Comparison of ENCODE assay signal across 21 cellular contexts in the genomic region with DNA sequence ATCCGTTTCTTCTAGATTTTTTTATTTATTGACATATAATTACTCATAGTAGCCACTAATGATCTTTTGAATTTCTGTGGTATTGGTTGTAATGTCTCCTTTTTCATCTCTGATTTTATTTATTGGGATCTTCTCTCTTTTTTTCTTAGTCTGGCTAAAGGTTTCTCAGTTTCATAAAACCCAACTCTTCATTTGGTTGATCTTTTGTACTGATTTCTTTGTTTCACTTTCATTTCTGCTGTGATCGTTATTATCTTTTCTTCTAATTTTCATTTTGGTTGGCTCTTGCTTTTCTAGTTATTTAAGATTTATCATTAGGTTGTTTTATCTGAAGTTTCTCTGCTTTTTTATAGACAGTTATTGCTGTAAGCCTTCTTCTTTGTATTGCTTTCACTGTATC.
A peak's percentile ranks its signal among the peaks of the same experiment; 100 is the strongest.
DNase-seq lines count a peak whose midpoint lies in the region; ATAC-seq and TF ChIP-seq lines count a peak whose summit lies in the region.
"Had no signal": no experiment of that assay in that cellular context is flagged by ENCODE, and none has a peak within 500 bp of the region (broad histone marks: within the 10 kb centered on the region; RNA-seq: fewer than 3 reads in every experiment).

No MANE protein-coding gene starts in this region.

- H3K79me2 ChIP-seq in Loucy (ENCODE audit: insufficient read depth, low read length) = no peaks in the 10 kb centered on the region

- no peaks in the 10 kb centered on the region for H3K27me3 ChIP-seq in Loucy (ENCODE audit: insufficient read depth, low read length, poor library complexity, severe bottlenecking)
- H3K27me3 ChIP-seq: esophagus muscularis mucosa, gastroesophageal sphincter, transverse colon had no signal

- ATAC-seq in stimulated activated naive CD8-positive, alpha-beta T cell treated with anti-CD3 and anti-CD28 coated beads, Interleukin-15, amount 100 ng/mL, for 72 hours = no peak
- ATAC-seq in HG03457 (IDR thresholded peaks at IDR 0.05; ENCODE audit: unreplicated experiment) (no peak), omental fat pad (ENCODE audit: low FRiP score) (no peak)
- ATAC-seq: gastroesophageal sphincter had no signal

- no peaks in the 10 kb centered on the region for H3K27me3 Mint-ChIP-seq in stimulated activated naive CD8-positive, alpha-beta T cell treated with anti-CD3 and anti-CD28 coated beads, Interleukin-15, Interleukin-2, amounts not matched to agents 100 ng/mL and 50 ng/mL, for 24 hours
- H3K27me3 Mint-ChIP-seq in stimulated activated naive CD8-positive, alpha-beta T cell treated with anti-CD3 and anti-CD28 coated beads, Interleukin-15, amount 100 ng/mL, for 72 hours = no peaks in the 10 kb centered on the region
- H3K27me3 Mint-ChIP-seq in activated T-helper 2 cell treated with anti-CD3 and anti-CD28 coated beads, Interferon-gamma antibody, Interleukin-2, Interleukin-4, amounts not matched to agents 10 μg/mL and 5 μg/mL and 100 μg/mL, durations not matched to agents 14 hours and 24 hours and 36 hours (ENCODE audit: low read depth) = peaks cover 3% of the 10 kb centered on the region
- H3K27me3 Mint-ChIP-seq: naive B cell had no signal

- H3K4me3 Mint-ChIP-seq in stimulated activated naive CD8-positive, alpha-beta T cell treated with anti-CD3 and anti-CD28 coated beads, Interleukin-15, Interleukin-2, amounts not matched to agents 100 ng/mL and 50 ng/mL, for 24 hours = peak overlapping the region; percentile 54
- H3K4me3 Mint-ChIP-seq in stimulated activated naive CD8-positive, alpha-beta T cell treated with anti-CD3 and anti-CD28 coated beads, Interleukin-15, amount 100 ng/mL, for 72 hours = peak overlapping the region in 1 of 2 donors; percentile 27
- H3K4me3 Mint-ChIP-seq in activated T-helper 2 cell treated with anti-CD3 and anti-CD28 coated beads, Interferon-gamma antibody, Interleukin-2, Interleukin-4, amounts not matched to agents 10 μg/mL and 5 μg/mL and 100 μg/mL, durations not matched to agents 14 hours and 24 hours and 36 hours (ENCODE audit: low read depth) = peak overlapping the region; percentile 3

- intact Hi-C loops in activated T-helper 2 cell treated with anti-CD3 and anti-CD28 coated beads, Interferon-gamma antibody, Interleukin-2, Interleukin-4, amounts not matched to agents 10 μg/mL and 5 μg/mL and 100 μg/mL, durations not matched to agents 14 hours and 24 hours and 36 hours (cut with micrococcal nuclease) = no loop called here

- DNase-seq in stimulated activated naive CD8-positive, alpha-beta T cell treated with anti-CD3 and anti-CD28 coated beads, Interleukin-15, amount 100 ng/mL, for 72 hours = no peak
- no peak for DNase-seq in activated T-helper 2 cell treated with anti-CD3 and anti-CD28 coated beads, Interferon-gamma antibody, Interleukin-2, Interleukin-4, amounts not matched to agents 10 μg/mL and 5 μg/mL and 100 μg/mL, durations not matched to agents 14 hours and 24 hours and 36 hours (ENCODE audit: low spot score)
- no peak for DNase-seq in stimulated activated CD4-positive, alpha-beta T cell treated with anti-CD3 and anti-CD28 coated beads, Interleukin-1b, Interleukin-23, amount 100 ng/mL, for 48 hours
- no peak for DNase-seq in SIG-M5 (lab: John Stamatoyannopoulos, UW)
- DNase-seq in omental fat pad (ENCODE audit: low spot score) = no peak
- DNase-seq: activated CD4-positive, alpha-beta T cell treated with anti-CD3 and anti-CD28 coated beads for 4 hours; AML-193; central memory CD4-positive, alpha-beta T cell; kidney glomerular epithelial cell; naive B cell; NCI-H1436 treated with DMSO at 0.1 percent for 48 hours; NCI-H2171 treated with DMSO at 0.1 percent for 48 hours; posterior cingulate gyrus; stimulated activated naive CD4-positive, alpha-beta T cell treated with Interleukin-2 at 50 U/mL for 16 hours; transverse colon had no signal

- H2AFZ ChIP-seq in Loucy (ENCODE audit: low read length) = peak overlapping the region; percentile 33; the same call in 1 of the 2 replicates

- H3K9ac ChIP-seq in Loucy (ENCODE audit: low read depth, low read length, poor library complexity, severe bottlenecking) = no peak overlapping the region

- peak overlapping the region; percentile 23 for H3K4me2 ChIP-seq in Loucy (ENCODE audit: low read depth, low read length, poor library complexity, severe bottlenecking)

- no peaks in the 10 kb centered on the region for H3K36me3 Mint-ChIP-seq in stimulated activated naive CD8-positive, alpha-beta T cell treated with anti-CD3 and anti-CD28 coated beads, Interleukin-15, Interleukin-2, amounts not matched to agents 100 ng/mL and 50 ng/mL, for 24 hours (ENCODE audit: low read depth)
- H3K36me3 Mint-ChIP-seq in activated T-helper 2 cell treated with anti-CD3 and anti-CD28 coated beads, Interferon-gamma antibody, Interleukin-2, Interleukin-4, amounts not matched to agents 10 μg/mL and 5 μg/mL and 100 μg/mL, durations not matched to agents 14 hours and 24 hours and 36 hours (ENCODE audit: low read depth) = no peaks in the 10 kb centered on the region
- H3K36me3 Mint-ChIP-seq: naive B cell had no signal

- H3K9me2 ChIP-seq in Loucy (replicated peaks; ENCODE audit: low read depth, low read length) = no peaks in the 10 kb centered on the region

- H3K4me1 ChIP-seq in Loucy (ENCODE audit: insufficient read depth, low read length, poor library complexity, severe bottlenecking) = no peaks in the 10 kb centered on the region
- H3K4me1 ChIP-seq: esophagus muscularis mucosa, gastroesophageal sphincter, HAP-1, transverse colon had no signal

- no peak overlapping the region for H3K27ac Mint-ChIP-seq in stimulated activated naive CD8-positive, alpha-beta T cell treated with anti-CD3 and anti-CD28 coated beads, Interleukin-15, Interleukin-2, amounts not matched to agents 100 ng/mL and 50 ng/mL, for 24 hours
- H3K27ac Mint-ChIP-seq in stimulated activated naive CD8-positive, alpha-beta T cell treated with anti-CD3 and anti-CD28 coated beads, Interleukin-15, amount 100 ng/mL, for 72 hours = peak overlapping the region in 1 of 2 donors; percentile 21
- no peak overlapping the region for H3K27ac Mint-ChIP-seq in activated T-helper 2 cell treated with anti-CD3 and anti-CD28 coated beads, Interferon-gamma antibody, Interleukin-2, Interleukin-4, amounts not matched to agents 10 μg/mL and 5 μg/mL and 100 μg/mL, durations not matched to agents 14 hours and 24 hours and 36 hours
- H3K27ac Mint-ChIP-seq: naive B cell had no signal

- no peaks in the 10 kb centered on the region for H4K20me1 ChIP-seq in Loucy (ENCODE audit: insufficient read depth, low read length, poor library complexity, severe bottlenecking)

- no peaks in the 10 kb centered on the region for H3F3A ChIP-seq in Loucy (ENCODE audit: low read depth)

- no peaks in the 10 kb centered on the region for H3K36me3 ChIP-seq in Loucy (ENCODE audit: insufficient read depth, low read length)
- H3K36me3 ChIP-seq: esophagus muscularis mucosa, gastroesophageal sphincter, HAP-1, transverse colon had no signal

- H3K9me3 Mint-ChIP-seq in stimulated activated naive CD8-positive, alpha-beta T cell treated with anti-CD3 and anti-CD28 coated beads, Interleukin-15, Interleukin-2, amounts not matched to agents 100 ng/mL and 50 ng/mL, for 24 hours = no peaks in the 10 kb centered on the region
- peaks cover 0 to 5% of the 10 kb centered on the region in 2 donors for H3K9me3 Mint-ChIP-seq in stimulated activated naive CD8-positive, alpha-beta T cell treated with anti-CD3 and anti-CD28 coated beads, Interleukin-15, amount 100 ng/mL, for 72 hours
- no peaks in the 10 kb centered on the region for H3K9me3 Mint-ChIP-seq in activated T-helper 2 cell treated with anti-CD3 and anti-CD28 coated beads, Interferon-gamma antibody, Interleukin-2, Interleukin-4, amounts not matched to agents 10 μg/mL and 5 μg/mL and 100 μg/mL, durations not matched to agents 14 hours and 24 hours and 36 hours

- peaks cover 16% of the 10 kb centered on the region for H3K4me1 Mint-ChIP-seq in stimulated activated naive CD8-positive, alpha-beta T cell treated with anti-CD3 and anti-CD28 coated beads, Interleukin-15, Interleukin-2, amounts not matched to agents 100 ng/mL and 50 ng/mL, for 24 hours (ENCODE audit: low read depth)
- H3K4me1 Mint-ChIP-seq in stimulated activated naive CD8-positive, alpha-beta T cell treated with anti-CD3 and anti-CD28 coated beads, Interleukin-15, amount 100 ng/mL, for 72 hours = peaks cover 9% of the 10 kb centered on the region
- peaks cover 7% of the 10 kb centered on the region for H3K4me1 Mint-ChIP-seq in activated T-helper 2 cell treated with anti-CD3 and anti-CD28 coated beads, Interferon-gamma antibody, Interleukin-2, Interleukin-4, amounts not matched to agents 10 μg/mL and 5 μg/mL and 100 μg/mL, durations not matched to agents 14 hours and 24 hours and 36 hours (ENCODE audit: low read depth)

- H3K9me3 ChIP-seq in Loucy (ENCODE audit: insufficient read depth, low read depth, low read length) = no peaks in the 10 kb centered on the region
- H3K9me3 ChIP-seq: esophagus muscularis mucosa, gastroesophageal sphincter, HAP-1, transverse colon had no signal

- H3K4me3 ChIP-seq in Loucy (ENCODE audit: low read length, poor library complexity, severe bottlenecking) = peak overlapping the region; percentile 38
- H3K4me3 ChIP-seq: esophagus muscularis mucosa, gastroesophageal sphincter, HAP-1, transverse colon had no signal

- TF ChIP-seq CTCF in Loucy (conservative IDR thresholded peaks at IDR 0.05; ENCODE audit: low read length) (no peak), omental fat pad (IDR thresholded peaks at IDR 0.05) (no peak)
